Comparison of ENCODE assay signal across 13 cellular contexts in the genomic region with DNA sequence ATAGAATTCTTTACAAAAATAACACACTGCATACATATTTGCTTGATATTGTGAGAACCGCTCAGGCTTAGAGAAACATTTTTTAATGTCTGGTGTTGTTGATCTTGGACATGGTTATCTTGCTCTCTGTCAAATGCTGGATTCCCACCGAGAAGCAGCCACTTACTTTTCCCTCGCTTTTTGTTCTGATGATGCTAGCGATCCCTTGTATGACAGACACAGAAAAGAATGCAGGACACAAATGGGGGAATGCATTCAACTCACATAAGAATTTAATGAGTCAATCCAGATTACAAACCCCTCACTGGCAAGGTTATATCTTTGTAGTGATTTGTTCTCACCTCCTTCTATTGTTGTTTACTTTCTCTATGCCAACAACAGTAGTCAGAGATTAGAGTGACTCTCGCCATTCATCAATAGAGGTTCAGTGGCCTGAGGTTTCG.
DNase-seq lines count a peak whose midpoint lies in the region; ATAC-seq and TF ChIP-seq lines count a peak whose summit lies in the region.
"Had no signal": no experiment of that assay in that cellular context is flagged by ENCODE, and none has a peak within 500 bp of the region (broad histone marks: within the 10 kb centered on the region; RNA-seq: fewer than 3 reads in every experiment).

No MANE protein-coding gene starts in this region.

- H3K9me3 Mint-ChIP-seq in osteocyte (ENCODE audit: unreplicated experiment), result no peaks in the 10 kb centered on the region
- H3K9me3 Mint-ChIP-seq in natural killer cell treated with Interleukin-12 subunit alpha and Interleukin-12 subunit beta and Interleukin-15 and Interleukin-18, amount 100 ng/mL, for 72 hours, result no peaks in the 10 kb centered on the region
- H3K9me3 Mint-ChIP-seq: stimulated activated memory B cell treated with anti-CD40 and anti-IgM and Interleukin-4, amounts not matched to agents 10 μg/mL and 1 μg/mL and 100 μg/mL, for 72 hours had no signal

- H3K4me1 Mint-ChIP-seq in osteocyte (ENCODE audit: unreplicated experiment), result peaks cover 66% of the 10 kb centered on the region
- no peaks in the 10 kb centered on the region for H3K4me1 Mint-ChIP-seq in natural killer cell treated with Interleukin-12 subunit alpha and Interleukin-12 subunit beta and Interleukin-15 and Interleukin-18, amount 100 ng/mL, for 72 hours (ENCODE audit: low read depth in 2 of 2)
- H3K4me1 Mint-ChIP-seq: stimulated activated memory B cell treated with anti-CD40 and anti-IgM and Interleukin-4, amounts not matched to agents 10 μg/mL and 1 μg/mL and 100 μg/mL, for 72 hours had no signal

- H3K27ac Mint-ChIP-seq in osteocyte (ENCODE audit: unreplicated experiment), result peak overlapping the region; percentile 96
- H3K27ac Mint-ChIP-seq in natural killer cell treated with Interleukin-12 subunit alpha and Interleukin-12 subunit beta and Interleukin-15 and Interleukin-18, amount 100 ng/mL, for 72 hours, result no peak overlapping the region
- H3K27ac Mint-ChIP-seq: stimulated activated memory B cell treated with anti-CD40 and anti-IgM and Interleukin-4, amounts not matched to agents 10 μg/mL and 1 μg/mL and 100 μg/mL, for 72 hours had no signal

- no peak for TF ChIP-seq CTCF in osteocyte (IDR thresholded peaks at IDR 0.05)

- DNase-seq in ELR (ENCODE audit: low read depth) (peak; percentile 99), RKO (ENCODE audit: low spot score) (peak; percentile 81), fibroblast of gingiva (ENCODE audit: low read depth) (peak; percentile 82), osteocyte (ENCODE audit: extremely low spot score, unreplicated experiment) (no peak), NCI-H526 (lab: John Stamatoyannopoulos, UW) (no peak), OCI-M1 (lab: John Stamatoyannopoulos, UW) (no peak)
- no peak for DNase-seq in stimulated activated CD4-positive, alpha-beta T cell treated with anti-CD3 and anti-CD28 coated beads, Interleukin-4, amount 100 ng/mL, for 4 hours
- no peak for DNase-seq in natural killer cell treated with Interleukin-12 subunit alpha and Interleukin-12 subunit beta and Interleukin-15 and Interleukin-18, amount 100 ng/mL, for 72 hours (ENCODE audit: low spot score)
- DNase-seq: activated CD4-positive, alpha-beta T cell treated with anti-CD3 and anti-CD28 coated beads, Interleukin-2, amount 50 U/mL, for 48 hours; anterior cingulate cortex; MV-4-11; right cardiac atrium had no signal

- no peaks in the 10 kb centered on the region for H3K27me3 Mint-ChIP-seq in osteocyte (ENCODE audit: unreplicated experiment)
- peaks cover 13 to 14% of the 10 kb centered on the region in 2 donors for H3K27me3 Mint-ChIP-seq in natural killer cell treated with Interleukin-12 subunit alpha and Interleukin-12 subunit beta and Interleukin-15 and Interleukin-18, amount 100 ng/mL, for 72 hours

- no peak for ATAC-seq in natural killer cell treated with Interleukin-12 subunit alpha and Interleukin-12 subunit beta and Interleukin-15 and Interleukin-18, amount 100 ng/mL, for 72 hours
- ATAC-seq: stimulated activated memory B cell treated with anti-CD40 and anti-IgM and Interleukin-4, amounts not matched to agents 10 μg/mL and 1 μg/mL and 100 μg/mL, for 72 hours had no signal

- no peaks in the 10 kb centered on the region for H3K36me3 Mint-ChIP-seq in osteocyte (ENCODE audit: unreplicated experiment)
- H3K36me3 Mint-ChIP-seq in natural killer cell treated with Interleukin-12 subunit alpha and Interleukin-12 subunit beta and Interleukin-15 and Interleukin-18, amount 100 ng/mL, for 72 hours, result no peaks in the 10 kb centered on the region
- H3K36me3 Mint-ChIP-seq: stimulated activated memory B cell treated with anti-CD40 and anti-IgM and Interleukin-4, amounts not matched to agents 10 μg/mL and 1 μg/mL and 100 μg/mL, for 72 hours had no signal

- no peak overlapping the region for H3K4me3 Mint-ChIP-seq in osteocyte (ENCODE audit: unreplicated experiment)
- no peak overlapping the region for H3K4me3 Mint-ChIP-seq in natural killer cell treated with Interleukin-12 subunit alpha and Interleukin-12 subunit beta and Interleukin-15 and Interleukin-18, amount 100 ng/mL, for 72 hours
- H3K4me3 Mint-ChIP-seq: stimulated activated memory B cell treated with anti-CD40 and anti-IgM and Interleukin-4, amounts not matched to agents 10 μg/mL and 1 μg/mL and 100 μg/mL, for 72 hours had no signal

Comparison
In these comparisons a context has a peak if more than half of its experiments do, and no peak if none do; other contexts are left out.
1. DNase-seq: peak in ELR (single experiment), RKO (single experiment) and fibroblast of gingiva (single experiment); none in osteocyte (single experiment), stimulated activated CD4-positive, alpha-beta T cell treated with anti-CD3 and anti-CD28 coated beads, Interleukin-4, amount 100 ng/mL, for 4 hours (0 of 2), NCI-H526 (0 of 2), OCI-M1 (single experiment) and natural killer cell treated with Interleukin-12 subunit alpha and Interleukin-12 subunit beta and Interleukin-15 and Interleukin-18, amount 100 ng/mL, for 72 hours (single experiment).